Comparison of ENCODE assay signal across 18 cellular contexts in genomic region chr19:14102102-14102696, GRCh38. TPM values are rescaled to one million over a fixed set of nuclear protein-coding genes. Genes with fewer than 3 reads are reported as not detected.
DNase-seq lines count a peak whose midpoint lies in the region; ATAC-seq and TF ChIP-seq lines count a peak whose summit lies in the region.
"Had no signal": no experiment of that assay in that cellular context is flagged by ENCODE, and none has a peak within 500 bp of the region (broad histone marks: within the 10 kb centered on the region; RNA-seq: fewer than 3 reads in every experiment).

No MANE protein-coding gene starts in this region.

- H3K9ac ChIP-seq in Karpas-422 (ENCODE audit: low read length), result no peak overlapping the region
- no peak overlapping the region for H3K9ac ChIP-seq in PC-3 (ENCODE audit: low read length)

- H4K20me1 ChIP-seq in Karpas-422 (ENCODE audit: insufficient read depth, low read depth, low read length) (no peaks in the 10 kb centered on the region), PC-3 (ENCODE audit: low read length) (no peaks in the 10 kb centered on the region)

- peak; percentile 40 for DNase-seq in Karpas-422
- peak; percentile 34 for DNase-seq in PC-3
- DNase-seq in cardiac fibroblast (ENCODE audit: low read depth in 2 of 2), result peak; percentile 33 to 39
- no peak for DNase-seq in psoas muscle
- no peak for DNase-seq in iPS-NIHi11 (ENCODE audit: low spot score)
- no peak for DNase-seq in foreskin fibroblast
- DNase-seq: ACHN; BE2C; CD4-positive, alpha-beta memory T cell; DND-41; GF-D8; NCI-H1092 treated with DMSO at 0.1 percent for 48 hours; NCI-H1694; NCI-H2107; NCI-H69; Peyer's patch; SJCRH30 had no signal

- CTCF ChIA-PET in PC-3 (lab: Charles Lee), result no interaction called here

- H2AFZ ChIP-seq in Karpas-422 (ENCODE audit: low read length) (no peak overlapping the region), PC-3 (ENCODE audit: low read length) (no peak overlapping the region)

- H3K4me2 ChIP-seq in Karpas-422 (ENCODE audit: low read depth, low read length, poor library complexity, severe bottlenecking) (no peak overlapping the region), PC-3 (ENCODE audit: low read length) (no peak overlapping the region)

- H3K9me3 ChIP-seq in Karpas-422 (ENCODE audit: low read length), result no peaks in the 10 kb centered on the region
- no peaks in the 10 kb centered on the region for H3K9me3 ChIP-seq in PC-3 (ENCODE audit: low read length)
- H3K9me3 ChIP-seq in psoas muscle, result no peaks in the 10 kb centered on the region
- H3K9me3 ChIP-seq: BE2C, Peyer's patch, SJCRH30 had no signal

- WGBS in psoas muscle, 3 donors, result 60 to 64% (median 62%) methylated on average over 11 of the region's 11 CpGs

- intact Hi-C loops in PC-3 (cut with micrococcal nuclease), result no loop called here
- intact Hi-C loops in psoas muscle (cut with DNase I), result no loop called here

- H3F3A ChIP-seq in PC-3 (ENCODE audit: low read length, unreplicated experiment), result no peaks in the 10 kb centered on the region

- no peaks in the 10 kb centered on the region for H3K36me3 ChIP-seq in Karpas-422 (ENCODE audit: insufficient read depth, low read length)
- H3K36me3 ChIP-seq in PC-3 (ENCODE audit: low read depth, low read length), result peaks cover 20% of the 10 kb centered on the region
- peaks cover 3 to 98% of the 10 kb centered on the region in 2 donors for H3K36me3 ChIP-seq in psoas muscle (ENCODE audit: insufficient read depth in 1 of 2, low read depth in 1 of 2)

- no peak for TF ChIP-seq CTCF in PC-3 (conservative IDR thresholded peaks at IDR 0.05; ENCODE audit: low read depth, low read length)
- TF ChIP-seq CTCF in cardiac fibroblast (IDR thresholded peaks at IDR 0.05; ENCODE audit: low read depth, low read length), result no peak
- TF ChIP-seq CTCF in psoas muscle (IDR thresholded peaks at IDR 0.05), result no peak
- no peak for TF ChIP-seq CTCF in foreskin fibroblast (IDR thresholded peaks at IDR 0.05; ENCODE audit: low read depth, low read length)

- H3K27ac ChIP-seq in Karpas-422 (ENCODE audit: low read length) (no peak overlapping the region), PC-3 (ENCODE audit: low read length) (no peak overlapping the region), psoas muscle (peak overlapping the region; percentile 27)
- H3K27ac ChIP-seq: Peyer's patch, SJCRH30 had no signal

- POLR2A ChIA-PET in PC-3 (lab: Charles Lee; ENCODE audit: unreplicated experiment), result interaction anchor here (0.7 kb wide), 1 partner anchor 173 kb away, joined by 3 read pairs; no protein-coding TSS in a partner anchor

- no TSS peak for BruUV-seq in PC-3 (replicated peaks; lab: Mats Ljungman, UMichigan)

- no peaks in the 10 kb centered on the region for H3K79me2 ChIP-seq in Karpas-422 (ENCODE audit: low read length)
- no peaks in the 10 kb centered on the region for H3K79me2 ChIP-seq in PC-3 (ENCODE audit: low read length)

- H3K27me3 ChIP-seq in Karpas-422 (ENCODE audit: low read length), result no peaks in the 10 kb centered on the region
- H3K27me3 ChIP-seq in PC-3 (ENCODE audit: low read length), result no peaks in the 10 kb centered on the region
- H3K27me3 ChIP-seq in psoas muscle (ENCODE audit: insufficient read depth in 3 of 3, low read length in 2 of 3), result no peaks in the 10 kb centered on the region
- H3K27me3 ChIP-seq: BE2C, Peyer's patch, SJCRH30 had no signal

- peak; percentile 43; the same call in 1 of the 2 replicates for ATAC-seq in PC-3
- peak in 3 of 4 donors; percentile 17 to 23 (median 19) for ATAC-seq in psoas muscle
- ATAC-seq in HG03280 (IDR thresholded peaks at IDR 0.05; ENCODE audit: unreplicated experiment), result no peak

- no peak overlapping the region for H3K4me3 ChIP-seq in Karpas-422 (ENCODE audit: low read length)
- H3K4me3 ChIP-seq in PC-3 (ENCODE audit: low read length), result no peak overlapping the region
- H3K4me3 ChIP-seq in cardiac fibroblast (replicated peaks in 1 of 2; ENCODE audit: low read depth in 2 of 2, low read length in 2 of 2), result no peak overlapping the region
- no peak overlapping the region for H3K4me3 ChIP-seq in psoas muscle
- H3K4me3 ChIP-seq in foreskin fibroblast (ENCODE audit: low read depth in 1 of 2, low read length in 2 of 2), result no peak overlapping the region
- H3K4me3 ChIP-seq: Peyer's patch, SJCRH30 had no signal

- H3K4me1 ChIP-seq in Karpas-422 (ENCODE audit: low read length) (no peaks in the 10 kb centered on the region), PC-3 (ENCODE audit: insufficient read depth, low read length) (peaks cover 7% of the 10 kb centered on the region; the same call in 1 of the 2 replicates), psoas muscle (peaks cover 3% of the 10 kb centered on the region)
- H3K4me1 ChIP-seq: BE2C, Peyer's patch, SJCRH30 had no signal

- H3K9me2 ChIP-seq in Karpas-422 (replicated peaks; ENCODE audit: insufficient read depth, low read length), result no peaks in the 10 kb centered on the region
- no peaks in the 10 kb centered on the region for H3K9me2 ChIP-seq in PC-3 (replicated peaks; ENCODE audit: low read length)

RNA-seq across cellular contexts. Expression of gene SAMD1, which starts 11.6 kb away (rescaled TPM):
- total RNA-seq in Karpas-422 (2014; rRNA removed; shearing (Covaris generic); ENCODE audit: low replicate concordance), result 31.8 and 81.5 TPM in 2 replicates
- total RNA-seq in PC-3 (2014; rRNA removed), result 62.2 and 90.5 TPM in 2 replicates
- 10 to 100 TPM; 27.3 to 54.4 (median 39.6) TPM for total RNA-seq in psoas muscle
- 10 to 100 TPM; 39.9 to 99.9 (median 60.4) TPM for polyA plus RNA-seq in psoas muscle

RNA-seq across cellular contexts. Expression of gene PRKACA, which starts 15.4 kb away (rescaled TPM):
- 24.0 and 26.5 TPM in 2 replicates for total RNA-seq in Karpas-422 (2014; rRNA removed; shearing (Covaris generic); ENCODE audit: low replicate concordance)
- 50.2 and 72.9 TPM in 2 replicates for total RNA-seq in PC-3 (2014; rRNA removed)
- total RNA-seq in psoas muscle, result 100 to 1,000 TPM; 209 to 509 (median 312) TPM
- 100 to 1,000 TPM in 2 of 3 donors, 10 to 100 TPM in 1; 99.3 to 208 (median 135) TPM for polyA plus RNA-seq in psoas muscle

RNA-seq across cellular contexts. Expression of gene C19orf67, which starts 16.6 kb away (rescaled TPM):
- total RNA-seq in Karpas-422 (2014; rRNA removed; shearing (Covaris generic); ENCODE audit: low replicate concordance), result 0.37 and 2.8 TPM in 2 replicates
- total RNA-seq in PC-3 (2014; rRNA removed) (not detected in 2 replicates), psoas muscle (not detected)
- not detected for polyA plus RNA-seq in psoas muscle
- total RNA-seq: Peyer's patch, SJCRH30 had no signal
- polyA plus RNA-seq: CD4-positive, alpha-beta memory T cell had no signal

RNA-seq across cellular contexts. Expression of gene MISP3, which starts 29.6 kb away (rescaled TPM):
- total RNA-seq in Karpas-422 (2014; rRNA removed; shearing (Covaris generic); ENCODE audit: low replicate concordance), result 0.71 and 4.2 TPM in 2 replicates
- total RNA-seq in PC-3 (2014; rRNA removed), result 6.1 and 7.8 TPM in 2 replicates
- total RNA-seq in psoas muscle, result 1 to 10 TPM; 2.0 to 6.3 (median 2.9) TPM
- 10 to 100 TPM in 1 of 3 donors, 1 to 10 TPM in 2; 1.8 to 15.4 (median 2.1) TPM for polyA plus RNA-seq in psoas muscle

RNA-seq across cellular contexts. Expression of gene ASF1B, which starts 34.2 kb away (rescaled TPM):
- total RNA-seq in Karpas-422 (2014; rRNA removed; shearing (Covaris generic); ENCODE audit: low replicate concordance), result 27.1 and 34.9 TPM in 2 replicates
- total RNA-seq in PC-3 (2014; rRNA removed), result 71.2 and 84.7 TPM in 2 replicates
- total RNA-seq in psoas muscle, result 1 to 10 TPM in 1 of 4 donors, under 1 TPM in 2, not detected in 1; 0.63 to 6.0 (median 0.84) TPM
- 1 to 10 TPM in 2 of 3 donors, under 1 TPM in 1; 0.20 to 1.2 (median 1.0) TPM for polyA plus RNA-seq in psoas muscle

Comparison
In these comparisons a context has a peak if more than half of its experiments do, and no peak if none do; other contexts are left out.
1. DNase-seq: peak in Karpas-422 (single experiment), PC-3 (single experiment) and cardiac fibroblast (2 of 2); none in psoas muscle (0 of 2), iPS-NIHi11 (single experiment) and foreskin fibroblast (0 of 2).